In the genomic region with DNA sequence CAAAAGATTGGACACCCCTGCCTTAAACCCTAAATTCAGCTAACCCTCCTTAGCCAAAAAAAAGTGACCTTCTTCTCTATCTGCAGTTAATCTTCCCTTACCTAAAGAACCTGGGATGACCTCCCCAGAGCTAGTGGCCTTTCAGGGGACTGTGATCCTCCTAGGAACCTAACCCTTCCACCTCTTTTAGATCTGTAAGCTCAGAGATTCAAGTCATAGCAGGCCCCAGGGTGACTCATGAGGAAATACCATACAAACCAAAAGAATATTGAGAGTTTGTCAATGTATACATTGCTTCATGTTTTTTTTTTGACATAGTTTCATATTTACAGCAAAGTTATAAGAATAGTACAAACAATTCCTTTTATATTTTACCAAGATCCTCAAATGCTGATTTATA, we compare ENCODE assay signal across 11 cellular contexts. TPM values are rescaled to one million over a fixed set of nuclear protein-coding genes. Genes with fewer than 3 reads are reported as not detected.
DNase-seq lines count a peak whose midpoint lies in the region; ATAC-seq and TF ChIP-seq lines count a peak whose summit lies in the region.
"Had no signal": no experiment of that assay in that cellular context is flagged by ENCODE, and none has a peak within 500 bp of the region (broad histone marks: within the 10 kb centered on the region; RNA-seq: fewer than 3 reads in every experiment).

No MANE protein-coding gene starts in this region.

- H3K27me3 ChIP-seq in tibial nerve (no peaks in the 10 kb centered on the region), Peyer's patch (no peaks in the 10 kb centered on the region)

- no peak overlapping the region for H3K4me3 Mint-ChIP-seq in Calu3 (ENCODE audit: low read depth, unreplicated experiment)
- peak overlapping the region; percentile 8 for H3K4me3 Mint-ChIP-seq in activated T-helper 17 cell treated with anti-CD3 and anti-CD28 coated beads, Interleukin-2, amount 50 U/mL, for 72 hours

- TF ChIP-seq CTCF in Calu3 (IDR thresholded peaks at IDR 0.05; ENCODE audit: unreplicated experiment) = no peak
- TF ChIP-seq CTCF in tibial nerve (IDR thresholded peaks at IDR 0.05) = no peak
- no peak for TF ChIP-seq CTCF in Peyer's patch (IDR thresholded peaks at IDR 0.05)

- no peak for TF ChIP-seq POLR2A in tibial nerve (IDR thresholded peaks at IDR 0.05)
- TF ChIP-seq POLR2A in Peyer's patch (IDR thresholded peaks at IDR 0.05) = no peak

- intact Hi-C loops in Calu3 (cut with micrococcal nuclease; ENCODE audit: unreplicated experiment) = no loop called here

- CTCF ChIA-PET in Calu3 (lab: Charles Lee) = interaction anchor here (0.5 kb wide), 1 partner anchor 361 kb away, joined by 3 read pairs; a partner anchor contains a TSS

- H3K9me3 ChIP-seq in tibial nerve (no peaks in the 10 kb centered on the region), Peyer's patch (no peaks in the 10 kb centered on the region)

- H3K27me3 Mint-ChIP-seq in Calu3 (ENCODE audit: unreplicated experiment) = no peaks in the 10 kb centered on the region
- H3K27me3 Mint-ChIP-seq in activated T-helper 17 cell treated with anti-CD3 and anti-CD28 coated beads, Interleukin-2, amount 50 U/mL, for 72 hours = no peaks in the 10 kb centered on the region

- no peak overlapping the region for H3K4me3 ChIP-seq in tibial nerve
- no peak overlapping the region for H3K4me3 ChIP-seq in Peyer's patch

- peaks cover 19% of the 10 kb centered on the region for H3K4me1 Mint-ChIP-seq in Calu3 (ENCODE audit: low read depth, unreplicated experiment)
- peaks cover 24% of the 10 kb centered on the region for H3K4me1 Mint-ChIP-seq in activated T-helper 17 cell treated with anti-CD3 and anti-CD28 coated beads, Interleukin-2, amount 50 U/mL, for 72 hours

- H3K4me1 ChIP-seq in tibial nerve = no peaks in the 10 kb centered on the region
- H3K4me1 ChIP-seq in Peyer's patch = no peaks in the 10 kb centered on the region

- H3K27ac Mint-ChIP-seq in Calu3 (ENCODE audit: unreplicated experiment) = no peak overlapping the region
- peak overlapping the region; percentile 21 for H3K27ac Mint-ChIP-seq in activated T-helper 17 cell treated with anti-CD3 and anti-CD28 coated beads, Interleukin-2, amount 50 U/mL, for 72 hours

- DNase-seq in Calu3 = peak; percentile 2
- peak; percentile 27 for DNase-seq in foreskin melanocyte
- no peak for DNase-seq in tibial nerve (ENCODE audit: low spot score in 2 of 2)
- no peak for DNase-seq in COLO668 (lab: John Stamatoyannopoulos, UW; ENCODE audit: unreplicated experiment)
- no peak for DNase-seq in Peyer's patch
- DNase-seq: midbrain, NCI-H2081 treated with DMSO at 0.1 percent for 48 hours had no signal

- ATAC-seq in HG02870 (IDR thresholded peaks at IDR 0.05; ENCODE audit: unreplicated experiment) = peak; percentile 43
- peak; percentile 51 for ATAC-seq in activated T-helper 17 cell treated with anti-CD3 and anti-CD28 coated beads, Interleukin-2, amount 50 U/mL, for 72 hours (replicated peaks)
- ATAC-seq in GM18520 (IDR thresholded peaks at IDR 0.05; ENCODE audit: unreplicated experiment) = no peak

- H3K36me3 ChIP-seq in tibial nerve = no peaks in the 10 kb centered on the region
- H3K36me3 ChIP-seq in Peyer's patch = no peaks in the 10 kb centered on the region

- H3K36me3 Mint-ChIP-seq in Calu3 (ENCODE audit: insufficient read depth, unreplicated experiment) = no peaks in the 10 kb centered on the region
- no peaks in the 10 kb centered on the region for H3K36me3 Mint-ChIP-seq in activated T-helper 17 cell treated with anti-CD3 and anti-CD28 coated beads, Interleukin-2, amount 50 U/mL, for 72 hours (ENCODE audit: low read depth)

- no peak for TF ChIP-seq EP300 in tibial nerve (IDR thresholded peaks at IDR 0.05)

- H3K27ac ChIP-seq in tibial nerve (no peak overlapping the region), Peyer's patch (no peak overlapping the region)

- H3K9me3 Mint-ChIP-seq in Calu3 (ENCODE audit: low read depth, unreplicated experiment) = no peaks in the 10 kb centered on the region
- H3K9me3 Mint-ChIP-seq in activated T-helper 17 cell treated with anti-CD3 and anti-CD28 coated beads, Interleukin-2, amount 50 U/mL, for 72 hours = no peaks in the 10 kb centered on the region

- no TSS peak for BruUV-seq in Calu3 (replicated peaks; lab: Mats Ljungman, UMichigan)

RNA-seq across cellular contexts. Expression of a gene that starts 38.3 kb away (rescaled TPM):
- total RNA-seq in Calu3 (2022) = not detected in 2 replicates
- total RNA-seq in activated T-helper 17 cell treated with anti-CD3 and anti-CD28 coated beads, Interleukin-2, amount 50 U/mL, for 72 hours = 10 to 100 TPM in 1 of 2 donors, 1 to 10 TPM in 1; 8.0 to 20.2 TPM
- total RNA-seq in tibial nerve = not detected
- 1 to 10 TPM in 2 of 4 donors, under 1 TPM in 1, not detected in 1; 0.66 to 7.4 (median 1.1) TPM for total RNA-seq in Peyer's patch
- total RNA-seq: skeletal muscle tissue had no signal

RNA-seq across cellular contexts. Expression of a gene that starts 54.4 kb away (rescaled TPM):
- 82.4 and 84.3 TPM in 2 replicates for total RNA-seq in Calu3 (2022)
- 100 to 1,000 TPM; 149 to 209 TPM for total RNA-seq in activated T-helper 17 cell treated with anti-CD3 and anti-CD28 coated beads, Interleukin-2, amount 50 U/mL, for 72 hours
- total RNA-seq in tibial nerve = 100 to 1,000 TPM in 3 of 4 donors, 10 to 100 TPM in 1; 75.6 to 108 (median 107) TPM
- total RNA-seq in Peyer's patch = 10 to 100 TPM; 65.0 to 95.7 (median 93.0) TPM

Comparison
In these comparisons a context has a peak if more than half of its experiments do, and no peak if none do; other contexts are left out.
1. DNase-seq: peak in Calu3 (single experiment) and foreskin melanocyte (single experiment); none in tibial nerve (0 of 2), COLO668 (single experiment) and Peyer's patch (0 of 3).